ENCODE assay signal across 15 cellular contexts in genomic region chr2:37993135-37993534, GRCh38.
A peak's percentile ranks its signal among the peaks of the same experiment; 100 is the strongest.
DNase-seq lines count a peak whose midpoint lies in the region; ATAC-seq and TF ChIP-seq lines count a peak whose summit lies in the region.
"Had no signal": no experiment of that assay in that cellular context is flagged by ENCODE, and none has a peak within 500 bp of the region (broad histone marks: within the 10 kb centered on the region; RNA-seq: fewer than 3 reads in every experiment).

No MANE protein-coding gene starts in this region.

- in situ Hi-C loops in mammary epithelial cell (cut with MboI; ENCODE audit: low sequenced_read_pairs in 2 of 2) (no loop called here), G401 (cut with HindIII; ENCODE audit: low sequenced_read_pairs) (no loop called here)

- H3K4me3 ChIP-seq in mammary epithelial cell (replicated peaks in 1 of 3; ENCODE audit: insufficient read depth in 1 of 3, low read depth in 2 of 3, low read length in 3 of 3), result no peak overlapping the region

- H3K79me2 ChIP-seq in mammary epithelial cell (ENCODE audit: insufficient read depth, low read length), result no peaks in the 10 kb centered on the region

- CTCF ChIA-PET in MCF 10A (lab: Yijun Ruan, JAX) (interaction anchor here (0.6 to 2.7 kb wide), 9 partner anchors 11 to 706 kb away, joined by 3 to 8 read pairs (median 5); partner anchors contain the start of gene CYP1B1), mammary epithelial cell (lab: Charles Lee; ENCODE audit: low non-redundant PET) (no interaction called here), GM10248 (lab: Yijun Ruan, JAX) (interaction anchor here (1.1 to 1.4 kb wide), 6 partner anchors 8 to 515 kb away, joined by 3 to 6 read pairs (median 3); no protein-coding TSS in a partner anchor)

- H3K4me2 ChIP-seq in mammary epithelial cell (ENCODE audit: insufficient read depth, low read depth, low read length), result no peak overlapping the region

- no TSS peak for BruUV-seq in MCF 10A (replicated peaks; lab: Mats Ljungman, UMichigan)
- BruUV-seq in mammary epithelial cell (replicated peaks; lab: Mats Ljungman, UMichigan), result no TSS peak

- H3K9me3 Mint-ChIP-seq in MCF 10A (ENCODE audit: unreplicated experiment), result no peaks in the 10 kb centered on the region
- H3K9me3 Mint-ChIP-seq: activated naive CD4-positive, alpha-beta T cell treated with anti-CD3 and anti-CD28 coated beads, Interleukin-2, amount 50 U/mL, for 72 hours; central memory CD8-positive, alpha-beta T cell had no signal

- WGBS in mammary epithelial cell (ENCODE audit: low coverage, missing lambda C conversion rate), result 100% methylated on average over 2 of the region's 3 CpGs

- H3K9ac ChIP-seq in mammary epithelial cell (ENCODE audit: insufficient read depth, low read length), result no peak overlapping the region

- H3K27me3 Mint-ChIP-seq in MCF 10A (ENCODE audit: insufficient read depth, unreplicated experiment), result no peaks in the 10 kb centered on the region
- H3K27me3 Mint-ChIP-seq: activated CD4-positive, alpha-beta T cell treated with anti-CD3 and anti-CD28 coated beads for 36 hours; central memory CD8-positive, alpha-beta T cell; T-helper 17 cell had no signal

- DNase-seq in MCF 10A (ENCODE audit: unreplicated experiment), result peak; percentile 18
- DNase-seq in mammary epithelial cell, result no peak
- DNase-seq in amniotic epithelial cell (ENCODE audit: low read depth), result peak; percentile 35
- DNase-seq in foreskin keratinocyte, result no peak
- no peak for DNase-seq in G401 (ENCODE audit: low spot score)
- DNase-seq in NCI-H2227 treated with DMSO at 0.1 percent for 48 hours (lab: John Stamatoyannopoulos, UW), result no peak
- DNase-seq in GM10248 (ENCODE audit: extremely low spot score), result no peak
- DNase-seq in cardiac septum (ENCODE audit: low spot score), result no peak
- DNase-seq: activated CD4-positive, alpha-beta T cell treated with anti-CD3 and anti-CD28 coated beads for 36 hours; NCI-H510A treated with DMSO at 0.1 percent for 48 hours; stimulated activated naive CD8-positive, alpha-beta T cell treated with anti-CD3 and anti-CD28 coated beads, Interleukin-15, Interleukin-2, amounts not matched to agents 100 U/mL and 50 U/mL, for 24 hours; T-helper 17 cell had no signal

- no peak for ATAC-seq in foreskin keratinocyte
- ATAC-seq: activated CD4-positive, alpha-beta T cell treated with anti-CD3 and anti-CD28 coated beads for 36 hours; activated naive CD4-positive, alpha-beta T cell treated with anti-CD3 and anti-CD28 coated beads, Interleukin-2, amount 50 U/mL, for 72 hours; stimulated activated naive CD8-positive, alpha-beta T cell treated with anti-CD3 and anti-CD28 coated beads, Interleukin-15, Interleukin-2, amounts not matched to agents 100 U/mL and 50 U/mL, for 24 hours; T-helper 17 cell had no signal

- H3K27me3 ChIP-seq in mammary epithelial cell (ENCODE audit: insufficient read depth, low read length) (no peaks in the 10 kb centered on the region), foreskin keratinocyte (no peaks in the 10 kb centered on the region)

- intact Hi-C loops in MCF 10A (cut with micrococcal nuclease), result no loop called here
- intact Hi-C loops in mammary epithelial cell (cut with micrococcal nuclease), result no loop called here
- intact Hi-C loops in cardiac septum (cut with DNase I), result no loop called here

- no peak overlapping the region for H3K27ac ChIP-seq in mammary epithelial cell (ENCODE audit: insufficient read depth, low read depth, low read length)
- no peak overlapping the region for H3K27ac ChIP-seq in foreskin keratinocyte
- H3K27ac ChIP-seq: epithelial cell of prostate had no signal

- H4K20me1 ChIP-seq in mammary epithelial cell (ENCODE audit: insufficient read depth, low read length), result no peaks in the 10 kb centered on the region

- H3K36me3 Mint-ChIP-seq in MCF 10A (ENCODE audit: insufficient read depth, unreplicated experiment), result peaks cover 6% of the 10 kb centered on the region
- H3K36me3 Mint-ChIP-seq: activated naive CD4-positive, alpha-beta T cell treated with anti-CD3 and anti-CD28 coated beads, Interleukin-2, amount 50 U/mL, for 72 hours had no signal

- H3K9me3 ChIP-seq in mammary epithelial cell (replicated peaks; ENCODE audit: insufficient read depth, low read length), result no peaks in the 10 kb centered on the region

- no peak overlapping the region for H3K4me3 Mint-ChIP-seq in MCF 10A (ENCODE audit: unreplicated experiment)
- H3K4me3 Mint-ChIP-seq: activated CD4-positive, alpha-beta T cell treated with anti-CD3 and anti-CD28 coated beads for 36 hours; central memory CD8-positive, alpha-beta T cell; T-helper 17 cell had no signal

- H2AFZ ChIP-seq in mammary epithelial cell (ENCODE audit: low read depth, low read length), result no peak overlapping the region

- dilution Hi-C loops in mammary epithelial cell (cut with HindIII; ENCODE audit: low sequenced_read_pairs), result no loop called here

- no peaks in the 10 kb centered on the region for H3K4me1 Mint-ChIP-seq in MCF 10A (ENCODE audit: insufficient read depth, unreplicated experiment)
- H3K4me1 Mint-ChIP-seq: activated CD4-positive, alpha-beta T cell treated with anti-CD3 and anti-CD28 coated beads for 36 hours; central memory CD8-positive, alpha-beta T cell had no signal

- TF ChIP-seq CTCF in MCF 10A (IDR thresholded peaks at IDR 0.05; ENCODE audit: unreplicated experiment) (no peak), mammary epithelial cell (conservative IDR thresholded peaks at IDR 0.05 in 1 of 2, IDR thresholded peaks at IDR 0.05 in 1 of 2; ENCODE audit: extremely low read depth in 1 of 2, insufficient read depth in 1 of 2, low read depth in 1 of 2, low read length in 2 of 2) (peak in 1 of 2 donors; percentile 17), foreskin keratinocyte (conservative IDR thresholded peaks at IDR 0.05) (peak; percentile 56), GM10248 (IDR thresholded peaks at IDR 0.05; ENCODE audit: control extremely low read depth, extremely low read depth, low read depth, missing control alignments) (no peak)

- H3K27ac Mint-ChIP-seq in MCF 10A (ENCODE audit: low read depth, unreplicated experiment), result no peak overlapping the region
- H3K27ac Mint-ChIP-seq: activated CD4-positive, alpha-beta T cell treated with anti-CD3 and anti-CD28 coated beads for 36 hours; activated naive CD4-positive, alpha-beta T cell treated with anti-CD3 and anti-CD28 coated beads, Interleukin-2, amount 50 U/mL, for 72 hours; T-helper 17 cell had no signal

- H3K36me3 ChIP-seq in mammary epithelial cell (ENCODE audit: insufficient read depth, low read length), result no peaks in the 10 kb centered on the region

- H3K4me1 ChIP-seq in mammary epithelial cell (ENCODE audit: insufficient read depth, low read length), result no peaks in the 10 kb centered on the region
- H3K4me1 ChIP-seq in foreskin keratinocyte, result no peaks in the 10 kb centered on the region

- POLR2A ChIA-PET in MCF 10A (lab: Yijun Ruan, JAX), result interaction anchor here (1.0 to 1.2 kb wide), 2 partner anchors 76 to 182 kb away, joined by 3 to 4 read pairs; no protein-coding TSS in a partner anchor
- POLR2A ChIA-PET in GM10248 (lab: Yijun Ruan, JAX), result interaction anchor here (0.7 kb wide), 1 partner anchor 616 kb away, joined by 3 read pairs; no protein-coding TSS in a partner anchor

Comparison
In these comparisons a context has a peak if more than half of its experiments do, and no peak if none do; other contexts are left out.
1. DNase-seq: peak in MCF 10A (single experiment) and amniotic epithelial cell (single experiment); none in mammary epithelial cell (single experiment), foreskin keratinocyte (0 of 2), G401 (single experiment), NCI-H2227 treated with DMSO at 0.1 percent for 48 hours (single experiment), GM10248 (single experiment) and cardiac septum (single experiment).